9 cellular contexts compared by ENCODE assay signal in genomic region chr13:42270857-42271215, GRCh38. TPM values are rescaled to one million over a fixed set of nuclear protein-coding genes. Genes with fewer than 3 reads are reported as not detected.
DNase-seq lines count a peak whose midpoint lies in the region; ATAC-seq, FAIRE-seq and TF ChIP-seq lines count a peak whose summit lies in the region.
"Had no signal": no experiment of that assay in that cellular context is flagged by ENCODE, and none has a peak within 500 bp of the region (broad histone marks: within the 10 kb centered on the region; RNA-seq: fewer than 3 reads in every experiment).

No MANE protein-coding gene starts in this region.

- no peak overlapping the region for H2BK120ac ChIP-seq in trophoblast cell (ENCODE audit: insufficient read depth, low read length, poor library complexity)

- H3K4me2 ChIP-seq in PC-3 (ENCODE audit: low read length) (no peak overlapping the region), trophoblast cell (ENCODE audit: low read length) (peak overlapping the region; percentile 54)

- H3K9ac ChIP-seq in PC-3 (ENCODE audit: low read length) (no peak overlapping the region), trophoblast cell (ENCODE audit: low read length) (no peak overlapping the region)

- DNase-seq in D721Med (ENCODE audit: insufficient read length, low spot score) (no peak), PC-3 (no peak), epithelial cell of esophagus (ENCODE audit: low read depth) (no peak), trophoblast cell (no peak), GM20000 (ENCODE audit: low spot score) (no peak), nucleus accumbens (lab: John Stamatoyannopoulos, UW) (no peak), AG08396 (ENCODE audit: low spot score) (no peak), AG20443 (ENCODE audit: low spot score) (no peak)

- H2BK5ac ChIP-seq in trophoblast cell (ENCODE audit: low read depth, low read length, poor library complexity) = no peak overlapping the region

- no peak overlapping the region for H2BK12ac ChIP-seq in trophoblast cell (ENCODE audit: low read length)

- no peak overlapping the region for H3K14ac ChIP-seq in trophoblast cell (ENCODE audit: low read length)

- H3K79me2 ChIP-seq in PC-3 (ENCODE audit: low read length) (peaks cover 32% of the 10 kb centered on the region), trophoblast cell (ENCODE audit: control insufficient read depth, insufficient read depth, low read length, poor library complexity) (peaks cover 9% of the 10 kb centered on the region)

- H3K4ac ChIP-seq in trophoblast cell (ENCODE audit: low read depth, low read length) = no peak overlapping the region

- H3K27ac ChIP-seq in PC-3 (ENCODE audit: low read length) (no peak overlapping the region), trophoblast cell (ENCODE audit: low read depth, low read length) (no peak overlapping the region)

- H3K18ac ChIP-seq in trophoblast cell (ENCODE audit: low read length) = no peak overlapping the region

- H4K12ac ChIP-seq in trophoblast cell (ENCODE audit: low read depth, low read length) = no peak overlapping the region

- H3K36me3 ChIP-seq in PC-3 (ENCODE audit: low read depth, low read length) (no peaks in the 10 kb centered on the region), trophoblast cell (ENCODE audit: control insufficient read depth in 1 of 2, insufficient read depth in 2 of 2, low read length in 2 of 2) (no peaks in the 10 kb centered on the region)

- peak overlapping the region; percentile 99; the same call in 1 of the 2 replicates for H2AFZ ChIP-seq in PC-3 (ENCODE audit: low read length)
- no peak overlapping the region for H2AFZ ChIP-seq in trophoblast cell (ENCODE audit: insufficient read depth, low read length, poor library complexity)

- no peaks in the 10 kb centered on the region for H3K9me3 ChIP-seq in PC-3 (ENCODE audit: low read length)
- no peaks in the 10 kb centered on the region for H3K9me3 ChIP-seq in trophoblast cell (ENCODE audit: insufficient read depth, low read depth, low read length)

- H3K27me3 ChIP-seq in PC-3 (ENCODE audit: low read length) (no peaks in the 10 kb centered on the region), trophoblast cell (ENCODE audit: insufficient read depth, low read length) (no peaks in the 10 kb centered on the region)

- no peak overlapping the region for H3K23ac ChIP-seq in trophoblast cell (ENCODE audit: low read length)

- H4K20me1 ChIP-seq in PC-3 (ENCODE audit: low read length) = no peaks in the 10 kb centered on the region

- no peak overlapping the region for H3K4me3 ChIP-seq in PC-3 (ENCODE audit: low read length)
- peak overlapping the region; percentile 84 for H3K4me3 ChIP-seq in epithelial cell of esophagus (ENCODE audit: low read length)
- no peak overlapping the region for H3K4me3 ChIP-seq in trophoblast cell (ENCODE audit: low read depth, low read length)

- H4K91ac ChIP-seq in trophoblast cell (ENCODE audit: low read depth, low read length) = peak overlapping the region; percentile 66

- FAIRE-seq in D721Med (lab: Jason Lieb, UNC) = peak; percentile 48
- FAIRE-seq: colon had no signal

- H3K9me2 ChIP-seq in PC-3 (replicated peaks; ENCODE audit: low read length) = no peaks in the 10 kb centered on the region

- intact Hi-C loops in PC-3 (cut with micrococcal nuclease) = no loop called here

- peak overlapping the region; percentile 96 for H4K8ac ChIP-seq in trophoblast cell (ENCODE audit: low read depth, low read length)

- H3K79me1 ChIP-seq in trophoblast cell (ENCODE audit: low read length) = peaks cover 12% of the 10 kb centered on the region

- H2AK5ac ChIP-seq in trophoblast cell (ENCODE audit: low read length) = no peak overlapping the region

- TF ChIP-seq CTCF in D721Med (IDR thresholded peaks at IDR 0.05; ENCODE audit: insufficient read depth, missing control alignments) (no peak), PC-3 (conservative IDR thresholded peaks at IDR 0.05; ENCODE audit: low read depth, low read length) (no peak), epithelial cell of esophagus (IDR thresholded peaks at IDR 0.05; ENCODE audit: insufficient read depth, low read depth, low read length, missing control alignments) (no peak), GM20000 (IDR thresholded peaks at IDR 0.05; ENCODE audit: extremely low read depth, missing control alignments) (no peak)

- POLR2A ChIA-PET in PC-3 (lab: Charles Lee; ENCODE audit: unreplicated experiment) = no interaction called here

- CTCF ChIA-PET in PC-3 (lab: Charles Lee) = no interaction called here

- no TSS peak for BruUV-seq in PC-3 (replicated peaks; lab: Mats Ljungman, UMichigan)

- ATAC-seq in PC-3 = no peak

- peaks cover 18% of the 10 kb centered on the region for H3K4me1 ChIP-seq in PC-3 (ENCODE audit: insufficient read depth, low read length)
- peaks cover 0 to 3% of the 10 kb centered on the region in 2 experiments for H3K4me1 ChIP-seq in trophoblast cell (ENCODE audit: control insufficient read depth in 1 of 2, insufficient read depth in 2 of 2, low read length in 2 of 2)

- H3F3A ChIP-seq in PC-3 (ENCODE audit: low read length, unreplicated experiment) = no peaks in the 10 kb centered on the region

- WGBS in trophoblast cell (ENCODE audit: extremely low coverage, insufficient coverage, insufficient read length) = no CpG with 5 or more reads among the region's 6 CpGs

RNA-seq across cellular contexts. Expression of gene AKAP11, which starts 1.1 kb away (rescaled TPM):
- total RNA-seq in PC-3 (2014; rRNA removed) = 5.2 and 7.2 TPM in 2 replicates
- 6.7 and 6.9 TPM in 2 replicates for polyA plus RNA-seq in trophoblast cell (2013)
